Comparison of ENCODE assay signal across 8 cellular contexts in the genomic region with DNA sequence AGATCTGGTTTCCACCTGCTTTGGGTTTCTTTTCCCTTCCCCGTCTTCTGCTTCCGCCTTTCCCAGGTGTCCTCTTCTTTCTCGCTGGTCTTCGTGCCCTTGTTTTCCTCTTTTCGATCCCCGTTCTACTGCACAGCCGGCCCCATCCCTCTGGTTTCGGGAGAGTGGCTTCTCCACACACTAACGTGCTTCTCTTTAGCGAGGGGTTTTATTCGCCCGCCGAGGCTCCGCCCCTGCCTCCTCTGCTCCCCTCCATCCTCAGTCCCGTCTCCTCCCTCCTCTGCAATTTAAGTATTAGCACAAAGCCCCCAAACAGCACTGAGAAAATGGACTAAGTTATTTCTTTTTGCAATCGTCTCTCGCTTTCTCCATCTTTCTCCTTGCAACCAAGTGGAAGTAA. TPM values are rescaled to one million over a fixed set of nuclear protein-coding genes. Genes with fewer than 3 reads are reported as not detected.
A peak's percentile ranks its signal among the peaks of the same experiment; 100 is the strongest.
DNase-seq lines count a peak whose midpoint lies in the region; ATAC-seq and TF ChIP-seq lines count a peak whose summit lies in the region.

A gene (minus strand): TSS at position 182 of the 400 bp plus-strand sequence. CDS start 746 bp downstream, outside the sequence.

- H3K9me3 Mint-ChIP-seq in activated CD4-positive, alpha-beta T cell treated with anti-CD3 and anti-CD28 coated beads for 36 hours (ENCODE audit: low read depth): no peaks in the 10 kb centered on the region
- H3K9me3 Mint-ChIP-seq in endodermal cell: no peaks in the 10 kb centered on the region

- peaks cover 22% of the 10 kb centered on the region for H3K27me3 Mint-ChIP-seq in activated CD4-positive, alpha-beta T cell treated with anti-CD3 and anti-CD28 coated beads for 36 hours
- H3K27me3 Mint-ChIP-seq in endodermal cell (ENCODE audit: insufficient read depth): no peaks in the 10 kb centered on the region

- no peaks in the 10 kb centered on the region for H3K27me3 ChIP-seq in endodermal cell (ENCODE audit: control insufficient read depth, insufficient read depth, low read length, poor library complexity, severe bottlenecking)

- no peaks in the 10 kb centered on the region for H3K36me3 Mint-ChIP-seq in activated CD4-positive, alpha-beta T cell treated with anti-CD3 and anti-CD28 coated beads for 36 hours (ENCODE audit: low read depth)
- H3K36me3 Mint-ChIP-seq in endodermal cell (ENCODE audit: low read depth): no peaks in the 10 kb centered on the region

- no peak within 1 kb of the TSS for H3K4me3 Mint-ChIP-seq in activated CD4-positive, alpha-beta T cell treated with anti-CD3 and anti-CD28 coated beads for 36 hours
- no peak within 1 kb of the TSS for H3K4me3 Mint-ChIP-seq in endodermal cell

- peak; percentile 66 for DNase-seq in activated effector memory CD4-positive, alpha-beta T cell treated with anti-CD3 and anti-CD28 coated beads, Interleukin-2, amount 50 U/mL, for 16 hours
- DNase-seq in activated effector memory CD4-positive, alpha-beta T cell treated with Interleukin-2 at 50 U/mL for 16 hours: no peak
- peak; percentile 40 for DNase-seq in activated CD4-positive, alpha-beta T cell treated with anti-CD3 and anti-CD28 coated beads for 36 hours
- DNase-seq in endodermal cell (peak; percentile 83), NCI-H2081 treated with DMSO at 0.1 percent for 48 hours (lab: John Stamatoyannopoulos, UW) (no peak)

- peak; percentile 50 for ATAC-seq in activated CD4-positive, alpha-beta T cell treated with anti-CD3 and anti-CD28 coated beads for 36 hours
- no peak for ATAC-seq in HG02798 (IDR thresholded peaks at IDR 0.05; ENCODE audit: poor library complexity, unreplicated experiment)

- H3K36me3 ChIP-seq in endodermal cell (ENCODE audit: control insufficient read depth, insufficient read depth, low read length) (no peaks in the 10 kb centered on the region), mesodermal cell (ENCODE audit: control insufficient read depth, insufficient read depth, low read length) (no peaks in the 10 kb centered on the region)

- POLR2A ChIA-PET in activated CD4-positive, alpha-beta T cell treated with anti-CD3 and anti-CD28 coated beads for 36 hours (lab: Charles Lee): no interaction called here

- no peaks in the 10 kb centered on the region for H3K9me3 ChIP-seq in endodermal cell (ENCODE audit: control insufficient read depth, low read length)
- no peaks in the 10 kb centered on the region for H3K9me3 ChIP-seq in mesodermal cell (ENCODE audit: control insufficient read depth, low read length)

- H3K4me3 ChIP-seq in endodermal cell (ENCODE audit: low read length) (peak within 1 kb of the TSS; percentile 96), mesodermal cell (ENCODE audit: extremely low read depth, insufficient read depth, low read length, poor library complexity, severe bottlenecking) (peak within 1 kb of the TSS; percentile 46)

- peaks cover 2% of the 10 kb centered on the region for H3K4me1 Mint-ChIP-seq in activated CD4-positive, alpha-beta T cell treated with anti-CD3 and anti-CD28 coated beads for 36 hours
- peaks cover 12% of the 10 kb centered on the region for H3K4me1 Mint-ChIP-seq in endodermal cell

- intact Hi-C loops in activated CD4-positive, alpha-beta T cell treated with anti-CD3 and anti-CD28 coated beads for 36 hours (cut with DNase I, micrococcal nuclease): no loop called here

- no peak within 1 kb of the TSS for H3K27ac Mint-ChIP-seq in activated CD4-positive, alpha-beta T cell treated with anti-CD3 and anti-CD28 coated beads for 36 hours
- H3K27ac Mint-ChIP-seq in endodermal cell: no peak within 1 kb of the TSS

- CTCF ChIA-PET in activated CD4-positive, alpha-beta T cell treated with anti-CD3 and anti-CD28 coated beads for 36 hours (lab: Charles Lee): interaction anchor here (0.8 to 16.8 kb wide), 7 partner anchors 11 to 189 kb away, joined by 3 to 276 read pairs (median 5); a partner anchor contains a TSS

- H3K9ac ChIP-seq in endodermal cell (ENCODE audit: extremely low read depth, low read length, poor library complexity, severe bottlenecking): peak within 1 kb of the TSS; percentile 38

- no peak within 1 kb of the TSS for H3K27ac ChIP-seq in endodermal cell (ENCODE audit: low read depth, low read length)
- no peak within 1 kb of the TSS for H3K27ac ChIP-seq in mesodermal cell (ENCODE audit: low read depth, low read length, severe bottlenecking)
- peak within 1 kb of the TSS; percentile 59 for H3K27ac ChIP-seq in temporal lobe (ENCODE audit: low read depth, low read length)

- TF ChIP-seq CTCF in endodermal cell (conservative IDR thresholded peaks at IDR 0.05): no peak

- WGBS in endodermal cell (ENCODE audit: insufficient coverage in 1 of 2, insufficient read length in 1 of 2), 2 experiments: 7 to 13% methylated on average over 12 to 17 of the region's 17 CpGs
- 1% methylated on average over 14 to 15 of the region's 17 CpGs for WGBS in mesodermal cell (ENCODE audit: insufficient coverage in 2 of 2), 2 experiments

- H3K4me1 ChIP-seq in endodermal cell (ENCODE audit: control insufficient read depth, insufficient read depth, low read length): no peaks in the 10 kb centered on the region
- no peaks in the 10 kb centered on the region for H3K4me1 ChIP-seq in mesodermal cell (ENCODE audit: control insufficient read depth, insufficient read depth, low read length, poor library complexity, severe bottlenecking)

RNA-seq across cellular contexts. Expression of the gene that starts here (rescaled TPM):
- total RNA-seq in activated CD4-positive, alpha-beta T cell treated with anti-CD3 and anti-CD28 coated beads for 36 hours: 1 to 10 TPM in 1 of 2 experiments, under 1 TPM in 1; 0.89 to 1.6 TPM
- total RNA-seq in endodermal cell (10 to 100 TPM; 47.6 to 48.9 TPM), temporal lobe (5.7 TPM)
- 25.0 TPM for polyA plus RNA-seq in endodermal cell (2013, experiment 1 of 2)
- polyA plus RNA-seq in endodermal cell (2013, experiment 2 of 2): 20.3 TPM
- polyA plus RNA-seq in mesodermal cell (2013, experiment 1 of 2): 36.1 TPM
- 31.8 TPM for polyA plus RNA-seq in mesodermal cell (2013, experiment 2 of 2)

Comparison
In these comparisons a context has a peak if more than half of its experiments do, and no peak if none do; other contexts are left out.
1. DNase-seq: peak in activated effector memory CD4-positive, alpha-beta T cell treated with anti-CD3 and anti-CD28 coated beads, Interleukin-2, amount 50 U/mL, for 16 hours (single experiment), activated CD4-positive, alpha-beta T cell treated with anti-CD3 and anti-CD28 coated beads for 36 hours (single experiment) and endodermal cell (single experiment); none in activated effector memory CD4-positive, alpha-beta T cell treated with Interleukin-2 at 50 U/mL for 16 hours (single experiment) and NCI-H2081 treated with DMSO at 0.1 percent for 48 hours (single experiment).